1 cellular context compared by ENCODE assay signal in genomic region chr1:64953241-64953640, GRCh38.
TF ChIP-seq lines count a peak whose summit lies in the region.

No MANE protein-coding gene starts in this region.

TF ChIP-seq in HepG2, 621 proteins besides CTCF, POLR2A, EP300 and RAD21 (continued from another document and continues in another):
- TF ChIP-seq TCF7 (IDR thresholded peaks at IDR 0.05; ENCODE audit: low read depth) (no peak), RARA (CRISPR knock-in tag; IDR thresholded peaks at IDR 0.05) (peak; percentile 37; the same call in 1 of the 2 replicates), CC2D1A (CRISPR knock-in tag; IDR thresholded peaks at IDR 0.05) (no peak), ZNF331 (CRISPR knock-in tag; IDR thresholded peaks at IDR 0.05) (0 out of 2 replicates have a peak, but pooled peaks have one; percentile 19), ZFP36L2 (CRISPR knock-in tag; IDR thresholded peaks at IDR 0.05) (no peak), SSRP1 (CRISPR knock-in tag; IDR thresholded peaks at IDR 0.05) (no peak), MYC (CRISPR knock-in tag; IDR thresholded peaks at IDR 0.05; ENCODE audit: borderline replicate concordance) (no peak), ZNF788 (CRISPR knock-in tag; IDR thresholded peaks at IDR 0.05; ENCODE audit: borderline replicate concordance) (no peak), TBL1XR1 (IDR thresholded peaks at IDR 0.05; ENCODE audit: borderline replicate concordance, low read length, partially characterized antibody) (no peak), ZIK1 (CRISPR knock-in tag; IDR thresholded peaks at IDR 0.05; ENCODE audit: borderline replicate concordance, low read depth) (no peak), WIZ (CRISPR knock-in tag; IDR thresholded peaks at IDR 0.05) (no peak), SP2 (CRISPR knock-in tag; IDR thresholded peaks at IDR 0.05) (no peak), ZNF230 (CRISPR knock-in tag; IDR thresholded peaks at IDR 0.05) (no peak), IRF2 (CRISPR knock-in tag; IDR thresholded peaks at IDR 0.05) (0 out of 2 replicates have a peak, but pooled peaks have one; percentile 18), RXRB (CRISPR knock-in tag; IDR thresholded peaks at IDR 0.05; ENCODE audit: borderline replicate concordance) (peak; percentile 47; the same call in 1 of the 2 replicates), SOX5 (CRISPR knock-in tag; IDR thresholded peaks at IDR 0.05; ENCODE audit: borderline replicate concordance) (peak; percentile 46; the same call in 1 of the 2 replicates), HNF4A (CRISPR knock-in tag; IDR thresholded peaks at IDR 0.05) (peak; percentile 78), ZBTB20 (CRISPR knock-in tag; IDR thresholded peaks at IDR 0.05; ENCODE audit: borderline replicate concordance, low read depth) (no peak), ATF5 (CRISPR knock-in tag; IDR thresholded peaks at IDR 0.05; ENCODE audit: low read depth) (no peak), HDAC2 (CRISPR knock-in tag; IDR thresholded peaks at IDR 0.05) (peak; percentile 39; the same call in 1 of the 2 replicates), CSRNP1 (CRISPR knock-in tag; IDR thresholded peaks at IDR 0.05) (no peak), FOXA3 (CRISPR knock-in tag; IDR thresholded peaks at IDR 0.05) (peak; percentile 75), HHEX (CRISPR knock-in tag; IDR thresholded peaks at IDR 0.05) (no peak), YEATS4 (CRISPR knock-in tag; IDR thresholded peaks at IDR 0.05; ENCODE audit: borderline replicate concordance) (no peak), MTF2 (CRISPR knock-in tag; IDR thresholded peaks at IDR 0.05; ENCODE audit: borderline replicate concordance) (no peak), RORA (CRISPR knock-in tag; IDR thresholded peaks at IDR 0.05) (no peak), KAT7 (CRISPR knock-in tag; IDR thresholded peaks at IDR 0.05; ENCODE audit: borderline replicate concordance) (no peak), TGIF2 (CRISPR knock-in tag; IDR thresholded peaks at IDR 0.05) (no peak), TRAFD1 (CRISPR knock-in tag; IDR thresholded peaks at IDR 0.05; ENCODE audit: borderline replicate concordance) (no peak), ZBTB26 (CRISPR knock-in tag; IDR thresholded peaks at IDR 0.05; ENCODE audit: borderline replicate concordance) (no peak), BCL6 (CRISPR knock-in tag; IDR thresholded peaks at IDR 0.05) (0 out of 2 replicates have a peak, but pooled peaks have one; percentile 40), FOSL2 (CRISPR knock-in tag; IDR thresholded peaks at IDR 0.05) (no peak), ZMYM4 (CRISPR knock-in tag; IDR thresholded peaks at IDR 0.05) (0 out of 2 replicates have a peak, but pooled peaks have one; percentile 29), PAXIP1 (CRISPR knock-in tag; conservative IDR thresholded peaks at IDR 0.05) (peak; percentile 53; the same call in 1 of the 2 replicates), HOXD1 (CRISPR knock-in tag; IDR thresholded peaks at IDR 0.05) (no peak), NCOA2 (CRISPR knock-in tag; IDR thresholded peaks at IDR 0.05) (0 out of 2 replicates have a peak, but pooled peaks have one; percentile 11), FOXJ3 (CRISPR knock-in tag; IDR thresholded peaks at IDR 0.05; ENCODE audit: borderline replicate concordance) (peak; percentile 62; the same call in 1 of the 2 replicates), ZFP1 (CRISPR knock-in tag; IDR thresholded peaks at IDR 0.05) (0 out of 2 replicates have a peak, but pooled peaks have one; percentile 42), TEF (CRISPR knock-in tag; IDR thresholded peaks at IDR 0.05) (peak; percentile 65; the same call in 1 of the 2 replicates), TFDP2 (CRISPR knock-in tag; IDR thresholded peaks at IDR 0.05) (no peak), ZGPAT (CRISPR knock-in tag; IDR thresholded peaks at IDR 0.05) (no peak), ZNF773 (CRISPR knock-in tag; IDR thresholded peaks at IDR 0.05; ENCODE audit: borderline replicate concordance) (no peak), ZBED4 (CRISPR knock-in tag; IDR thresholded peaks at IDR 0.05; ENCODE audit: borderline replicate concordance) (no peak)
